1 cellular context compared by ENCODE assay signal in the genomic region with DNA sequence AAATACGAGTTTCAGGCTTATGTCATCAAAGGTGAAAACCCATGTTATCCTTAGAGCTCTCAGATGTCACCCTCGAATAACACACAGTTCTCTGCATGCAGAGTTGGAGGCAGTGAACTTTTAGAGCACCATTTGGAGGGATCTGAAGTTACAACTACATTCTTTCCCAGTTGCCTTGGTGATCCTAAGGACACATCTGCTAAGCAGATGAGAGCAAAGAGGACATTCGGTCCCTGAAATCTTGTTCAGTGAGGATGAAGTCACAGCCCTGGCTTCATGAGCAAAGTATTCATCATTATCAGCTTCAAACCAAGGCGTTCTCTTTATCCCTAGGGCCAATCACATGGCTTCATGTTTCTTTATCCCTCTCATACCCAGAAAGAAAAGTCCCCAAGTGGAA.
TF ChIP-seq lines count a peak whose summit lies in the region.

No MANE protein-coding gene starts in this region.

TF ChIP-seq in HepG2, 621 proteins besides CTCF, POLR2A, EP300 and RAD21:
- TF ChIP-seq ZNF350 (CRISPR knock-in tag; IDR thresholded peaks at IDR 0.05; ENCODE audit: borderline replicate concordance, low read depth), result no peak
- TF ChIP-seq TCF7 (IDR thresholded peaks at IDR 0.05; ENCODE audit: low read depth), result no peak
- TF ChIP-seq ZNF816 (CRISPR knock-in tag; IDR thresholded peaks at IDR 0.05; ENCODE audit: borderline replicate concordance), result no peak
- no peak for TF ChIP-seq EZH2 (conservative IDR thresholded peaks at IDR 0.05; ENCODE audit: low read depth, low read length)
- TF ChIP-seq ZNF619 (CRISPR knock-in tag; IDR thresholded peaks at IDR 0.05), result no peak
- TF ChIP-seq, protein P1, sequence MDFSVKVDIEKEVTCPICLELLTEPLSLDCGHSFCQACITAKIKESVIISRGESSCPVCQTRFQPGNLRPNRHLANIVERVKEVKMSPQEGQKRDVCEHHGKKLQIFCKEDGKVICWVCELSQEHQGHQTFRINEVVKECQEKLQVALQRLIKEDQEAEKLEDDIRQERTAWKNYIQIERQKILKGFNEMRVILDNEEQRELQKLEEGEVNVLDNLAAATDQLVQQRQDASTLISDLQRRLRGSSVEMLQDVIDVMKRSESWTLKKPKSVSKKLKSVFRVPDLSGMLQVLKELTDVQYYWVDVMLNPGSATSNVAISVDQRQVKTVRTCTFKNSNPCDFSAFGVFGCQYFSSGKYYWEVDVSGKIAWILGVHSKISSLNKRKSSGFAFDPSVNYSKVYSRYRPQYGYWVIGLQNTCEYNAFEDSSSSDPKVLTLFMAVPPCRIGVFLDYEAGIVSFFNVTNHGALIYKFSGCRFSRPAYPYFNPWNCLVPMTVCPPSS (IDR thresholded peaks at IDR 0.05), result no peak
- TF ChIP-seq MEF2D (CRISPR knock-in tag; IDR thresholded peaks at IDR 0.05), result no peak
- no peak for TF ChIP-seq ARHGAP35 (CRISPR knock-in tag; IDR thresholded peaks at IDR 0.05; ENCODE audit: borderline replicate concordance)
- TF ChIP-seq MAFF (IDR thresholded peaks at IDR 0.05; ENCODE audit: low read depth, low read length), result no peak
- TF ChIP-seq ZNF678 (CRISPR knock-in tag; IDR thresholded peaks at IDR 0.05), result no peak
- TF ChIP-seq ZNF567 (CRISPR knock-in tag; IDR thresholded peaks at IDR 0.05; ENCODE audit: borderline replicate concordance), result no peak
